Comparison of ENCODE assay signal across 8 cellular contexts in genomic region chr1:181021155-181021554, GRCh38. TPM values are rescaled to one million over a fixed set of nuclear protein-coding genes. Genes with fewer than 3 reads are reported as not detected.
DNase-seq lines count a peak whose midpoint lies in the region; ATAC-seq, FAIRE-seq and TF ChIP-seq lines count a peak whose summit lies in the region.

No MANE protein-coding gene starts in this region.

- WGBS in tibial nerve, 2 donors: 32 to 44% methylated on average over 3 of the region's 3 CpGs

- peak overlapping the region; percentile 27 to 90 for H3K9ac ChIP-seq in kidney (ENCODE audit: low read length in 2 of 2)

- H3K27ac ChIP-seq in kidney (ENCODE audit: low read depth in 2 of 2, low read length in 2 of 2): peak overlapping the region in 1 of 2 donors; percentile 85
- H3K27ac ChIP-seq in tibial nerve: peak overlapping the region in 3 of 4 donors; percentile 88 to 96 (median 92)

- H3K27me3 Mint-ChIP-seq in activated T-cell treated with anti-CD3 and anti-CD28 coated beads, Interleukin-2, amount 50 U/mL, for 4 hours (ENCODE audit: low read depth): no peaks in the 10 kb centered on the region
- peaks cover 1% of the 10 kb centered on the region for H3K27me3 Mint-ChIP-seq in activated naive CD8-positive, alpha-beta T cell

- no peak for TF ChIP-seq EP300 in tibial nerve (IDR thresholded peaks at IDR 0.05)

- no peaks in the 10 kb centered on the region for H3K9me3 Mint-ChIP-seq in activated T-cell treated with anti-CD3 and anti-CD28 coated beads, Interleukin-2, amount 50 U/mL, for 4 hours
- no peaks in the 10 kb centered on the region for H3K9me3 Mint-ChIP-seq in activated naive CD8-positive, alpha-beta T cell (ENCODE audit: low read depth)

- no peak for FAIRE-seq in kidney (lab: Jason Lieb, UNC)

- peaks cover 42% of the 10 kb centered on the region for H3K4me1 Mint-ChIP-seq in activated T-cell treated with anti-CD3 and anti-CD28 coated beads, Interleukin-2, amount 50 U/mL, for 4 hours (ENCODE audit: low read depth)
- H3K4me1 Mint-ChIP-seq in activated naive CD8-positive, alpha-beta T cell (ENCODE audit: low read depth): peaks cover 41% of the 10 kb centered on the region

- peaks cover 0 to 3% of the 10 kb centered on the region in 2 donors for H3K27me3 ChIP-seq in tibial nerve

- TF ChIP-seq POLR2A in tibial nerve (IDR thresholded peaks at IDR 0.05): no peak

- H3K4me3 ChIP-seq in kidney (ENCODE audit: low read length in 2 of 2) (peak overlapping the region; percentile 86 to 92), tibial nerve (peak overlapping the region in 3 of 4 donors; percentile 61 to 97 (median 96))

- intact Hi-C loops in kidney (cut with DNase I): no loop called here

- peaks cover 15% of the 10 kb centered on the region for H3K36me3 Mint-ChIP-seq in activated T-cell treated with anti-CD3 and anti-CD28 coated beads, Interleukin-2, amount 50 U/mL, for 4 hours (ENCODE audit: insufficient read depth)
- peaks cover 10% of the 10 kb centered on the region for H3K36me3 Mint-ChIP-seq in activated naive CD8-positive, alpha-beta T cell

- H3K4me1 ChIP-seq in kidney (ENCODE audit: control insufficient read depth in 1 of 2, insufficient read depth in 1 of 2, low read depth in 1 of 2, low read length in 2 of 2) (peaks cover 5 to 13% of the 10 kb centered on the region in 2 donors), tibial nerve (peaks cover 0 to 41% (median 10%) of the 10 kb centered on the region in 4 donors)

- peak overlapping the region; percentile 93 for H3K4me3 Mint-ChIP-seq in activated T-cell treated with anti-CD3 and anti-CD28 coated beads, Interleukin-2, amount 50 U/mL, for 4 hours
- H3K4me3 Mint-ChIP-seq in activated naive CD8-positive, alpha-beta T cell: peak overlapping the region; percentile 85

- no peak for DNase-seq in activated T-cell treated with anti-CD3 and anti-CD28 coated beads, Interleukin-2, amount 50 U/mL, for 4 hours
- DNase-seq in activated T-cell treated with anti-CD3 and anti-CD28 coated beads for 4 hours: no peak
- DNase-seq in kidney: no peak
- no peak for DNase-seq in tibial nerve (ENCODE audit: low spot score in 2 of 2)
- DNase-seq in MV-4-11 (lab: John Stamatoyannopoulos, UW): no peak

- H3K36me3 ChIP-seq in kidney (ENCODE audit: control insufficient read depth in 1 of 2, insufficient read depth in 2 of 2, low read length in 2 of 2): no peaks in the 10 kb centered on the region
- no peaks in the 10 kb centered on the region for H3K36me3 ChIP-seq in tibial nerve

- no peaks in the 10 kb centered on the region for H3K9me3 ChIP-seq in kidney (ENCODE audit: control insufficient read depth in 1 of 2, low read length in 2 of 2)
- H3K9me3 ChIP-seq in tibial nerve: no peaks in the 10 kb centered on the region

- no peak for ATAC-seq in activated T-cell treated with anti-CD3 and anti-CD28 coated beads, Interleukin-2, amount 50 U/mL, for 4 hours
- ATAC-seq in HG02938 (IDR thresholded peaks at IDR 0.05; ENCODE audit: unreplicated experiment) (no peak), HG03342 (IDR thresholded peaks at IDR 0.05; ENCODE audit: unreplicated experiment) (no peak)

- H3K27ac Mint-ChIP-seq in activated naive CD8-positive, alpha-beta T cell: peak overlapping the region; percentile 97

- no peak for TF ChIP-seq CTCF in kidney (IDR thresholded peaks at IDR 0.05; ENCODE audit: borderline replicate concordance, extremely low read depth, insufficient read depth)
- TF ChIP-seq CTCF in tibial nerve (IDR thresholded peaks at IDR 0.05): no peak

RNA-seq across cellular contexts. Expression of gene STX6, which starts 1.5 kb away (rescaled TPM):
- total RNA-seq in activated T-cell treated with anti-CD3 and anti-CD28 coated beads, Interleukin-2, amount 50 U/mL, for 4 hours: 10 to 100 TPM; 26.9 to 27.6 (median 27.0) TPM
- total RNA-seq in kidney (18.3 TPM), tibial nerve (10 to 100 TPM; 30.0 to 43.7 (median 38.6) TPM)
- 9.7 TPM for polyA plus RNA-seq in kidney (ENCODE audit: insufficient read depth, low read depth, low replicate concordance)

RNA-seq across cellular contexts. Expression of gene MR1, which starts 12.6 kb away (rescaled TPM):
- 10 to 100 TPM in 1 of 3 donors, 1 to 10 TPM in 2; 6.5 to 10.7 (median 8.3) TPM for total RNA-seq in activated T-cell treated with anti-CD3 and anti-CD28 coated beads, Interleukin-2, amount 50 U/mL, for 4 hours
- 29.3 TPM for total RNA-seq in kidney
- 15.2 TPM for polyA plus RNA-seq in kidney (ENCODE audit: insufficient read depth, low read depth, low replicate concordance)
- total RNA-seq in tibial nerve: 10 to 100 TPM in 3 of 4 donors, 1 to 10 TPM in 1; 9.2 to 26.2 (median 10.9) TPM
